ENCODE assay signal across 8 cellular contexts in the genomic region with DNA sequence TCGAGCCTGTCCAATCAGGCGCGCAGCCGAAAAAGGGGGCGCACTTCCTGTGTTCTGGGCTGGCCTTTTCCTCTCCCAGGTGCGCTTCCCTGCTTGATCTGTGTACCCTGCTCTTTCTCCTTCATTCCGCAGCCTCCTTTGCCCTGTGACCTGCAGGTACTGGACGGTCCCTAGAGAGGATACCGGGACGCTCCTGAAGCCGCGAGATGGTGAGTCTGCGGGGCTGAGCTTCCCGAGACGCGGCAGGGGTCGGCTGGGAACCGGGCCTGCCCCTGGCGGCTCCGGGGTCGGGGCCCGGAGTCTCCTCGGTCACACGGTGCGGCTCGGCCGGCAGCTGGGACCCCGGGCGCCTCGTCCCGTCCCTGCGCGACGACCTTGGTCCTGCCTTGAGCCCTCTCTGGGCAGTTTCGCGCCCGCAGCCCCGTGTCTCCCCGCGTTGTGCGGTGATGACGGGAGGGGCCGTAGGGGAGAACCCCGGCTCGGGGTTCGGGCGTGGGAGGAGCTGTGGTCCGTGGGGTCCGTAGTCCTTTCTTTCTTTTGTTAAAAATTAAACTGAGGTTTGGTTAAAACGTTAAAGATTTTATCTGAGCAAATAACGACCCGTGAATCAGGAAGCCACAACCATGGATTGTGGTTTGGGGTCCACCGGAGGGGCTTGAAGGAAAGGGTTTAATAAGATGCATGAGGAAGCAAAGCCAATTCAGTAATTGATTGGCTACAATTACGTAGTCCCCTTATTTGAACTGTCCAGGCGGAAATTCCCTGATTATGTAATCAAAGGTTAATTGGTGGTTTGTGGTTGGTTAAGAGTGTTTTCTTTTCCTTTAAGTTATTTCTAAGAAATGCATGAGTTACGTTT.
DNase-seq lines count a peak whose midpoint lies in the region; ATAC-seq, FAIRE-seq and TF ChIP-seq lines count a peak whose summit lies in the region.

No MANE protein-coding gene starts in this region.

- no peaks in the 10 kb centered on the region; the same call in 1 of the 3 replicates for H3K9me3 Mint-ChIP-seq in GM23338
- H3K9me3 Mint-ChIP-seq in activated CD4-positive, alpha-beta memory T cell treated with anti-CD3 and anti-CD28 coated beads, Interleukin-2, amount 10 ng/mL, durations not matched to agents 7 days and 5 days = peaks cover 4% of the 10 kb centered on the region

- TF ChIP-seq POLR2A in GM12892 (IDR thresholded peaks at IDR 0.05; ENCODE audit: low read depth, low read length) = peak; percentile 55; the same call in 1 of the 2 replicates

- no peaks in the 10 kb centered on the region for H3F3A ChIP-seq in GM23338 (replicated peaks; ENCODE audit: low read depth)

- peaks cover 31% of the 10 kb centered on the region for H3K36me3 Mint-ChIP-seq in GM23338 (ENCODE audit: low read depth)
- H3K36me3 Mint-ChIP-seq in activated CD4-positive, alpha-beta memory T cell treated with anti-CD3 and anti-CD28 coated beads, Interleukin-2, amount 10 ng/mL, durations not matched to agents 7 days and 5 days (ENCODE audit: low read depth) = peaks cover 38% of the 10 kb centered on the region

- peaks cover 7% of the 10 kb centered on the region; the same call in 2 of the 3 replicates for H3K4me1 Mint-ChIP-seq in GM23338
- peaks cover 31% of the 10 kb centered on the region for H3K4me1 Mint-ChIP-seq in activated CD4-positive, alpha-beta memory T cell treated with anti-CD3 and anti-CD28 coated beads, Interleukin-2, amount 10 ng/mL, durations not matched to agents 7 days and 5 days

- no peaks in the 10 kb centered on the region for H3K27me3 ChIP-seq in GM23338 (ENCODE audit: insufficient read depth)

- H3K79me2 ChIP-seq in GM23338 (replicated peaks; ENCODE audit: insufficient read depth) = peaks cover 16% of the 10 kb centered on the region

- CTCF ChIA-PET in activated CD4-positive, alpha-beta memory T cell treated with anti-CD3 and anti-CD28 coated beads, Interleukin-2, amount 10 ng/mL, durations not matched to agents 7 days and 5 days (lab: Charles Lee) = interaction anchor here (2.0 kb wide), 1 partner anchor 12 kb away, joined by 8 read pairs; a partner anchor contains a TSS

- peak overlapping the region; percentile 86 for H3K4me3 ChIP-seq in GM23338

- H4K20me1 ChIP-seq in GM23338 (replicated peaks; ENCODE audit: insufficient read depth) = 0 out of 2 replicates have a peak, but pooled peaks cover 3% of the 10 kb centered on the region

- H3K36me3 ChIP-seq in GM23338 (ENCODE audit: insufficient read depth) = no peaks in the 10 kb centered on the region

- H3K27ac ChIP-seq in GM23338 (ENCODE audit: low read depth) = no peak overlapping the region

- no peak overlapping the region for H3K27ac Mint-ChIP-seq in GM23338
- H3K27ac Mint-ChIP-seq in activated CD4-positive, alpha-beta memory T cell treated with anti-CD3 and anti-CD28 coated beads, Interleukin-2, amount 10 ng/mL, durations not matched to agents 7 days and 5 days = peak overlapping the region; percentile 73

- H2AFZ ChIP-seq in GM23338 = peak overlapping the region; percentile 40

- POLR2A ChIA-PET in activated CD4-positive, alpha-beta memory T cell treated with anti-CD3 and anti-CD28 coated beads, Interleukin-2, amount 10 ng/mL, durations not matched to agents 7 days and 5 days (lab: Charles Lee) = interaction anchor here (0.6 to 11.1 kb wide), 6 partner anchors 10 to 242 kb away, joined by 3 to 138 read pairs (median 8); a partner anchor contains a TSS

- H3K4me2 ChIP-seq in GM23338 = peak overlapping the region; percentile 98

- TF ChIP-seq CTCF in GM23338 (conservative IDR thresholded peaks at IDR 0.05; ENCODE audit: low read depth in 2 of 2) = no peak; a peak in 1 of 4 replicates

- peaks cover 3% of the 10 kb centered on the region; the same call in 1 of the 2 replicates for H3K4me1 ChIP-seq in GM23338 (ENCODE audit: insufficient read depth)

- ATAC-seq in GM23338 = peak; percentile 66

- H3K27me3 Mint-ChIP-seq in GM23338 (ENCODE audit: insufficient read depth, low read depth, poor library complexity) = peaks cover 4% of the 10 kb centered on the region
- peaks cover 2% of the 10 kb centered on the region for H3K27me3 Mint-ChIP-seq in activated CD4-positive, alpha-beta memory T cell treated with anti-CD3 and anti-CD28 coated beads, Interleukin-2, amount 10 ng/mL, durations not matched to agents 7 days and 5 days

- peak; percentile 93 for FAIRE-seq in GM12892 (lab: Jason Lieb, UNC)

- DNase-seq in GM12892 (ENCODE audit: insufficient read length) = peak; percentile 41
- DNase-seq in GM23338 (ENCODE audit: low spot score) = peak; percentile 97
- DNase-seq in M059J (ENCODE audit: low read depth) = peak; percentile 57
- peak; percentile 77 for DNase-seq in activated CD4-positive, alpha-beta memory T cell treated with anti-CD3 and anti-CD28 coated beads, Interleukin-2, amount 10 ng/mL, durations not matched to agents 7 days and 5 days
- DNase-seq in effector CD8-positive, alpha-beta T cell (lab: John Stamatoyannopoulos, UW) = peak; percentile 84
- peak; percentile 54 for DNase-seq in middle frontal gyrus (ENCODE audit: extremely low spot score, low spot score)
- peak; percentile 72 to 85 for DNase-seq in stimulated activated CD8-positive, alpha-beta memory T cell treated with anti-CD3 and anti-CD28 coated beads, Interleukin-2, amount 100 ng/mL, for 48 hours (ENCODE audit: low read depth in 2 of 2)
- DNase-seq in NCI-H345 treated with DMSO at 0.1 percent for 48 hours (lab: John Stamatoyannopoulos, UW; ENCODE audit: unreplicated experiment) = no peak

- H3K9me2 ChIP-seq in GM23338 (ENCODE audit: insufficient read depth) = no peaks in the 10 kb centered on the region

- H3K4me3 Mint-ChIP-seq in GM23338 = peak overlapping the region; percentile 88
- H3K4me3 Mint-ChIP-seq in activated CD4-positive, alpha-beta memory T cell treated with anti-CD3 and anti-CD28 coated beads, Interleukin-2, amount 10 ng/mL, durations not matched to agents 7 days and 5 days = peak overlapping the region; percentile 76

TF ChIP-seq in GM23338, 12 proteins besides CTCF, POLR2A, EP300 and RAD21 (continues in another document):
- TF ChIP-seq POLR2AphosphoS5 (IDR thresholded peaks at IDR 0.05; ENCODE audit: low read depth) (peak; percentile 76), EZH2 (IDR thresholded peaks at IDR 0.05; ENCODE audit: low read depth, unreplicated experiment) (no peak)
- TF ChIP-seq, protein P1, sequence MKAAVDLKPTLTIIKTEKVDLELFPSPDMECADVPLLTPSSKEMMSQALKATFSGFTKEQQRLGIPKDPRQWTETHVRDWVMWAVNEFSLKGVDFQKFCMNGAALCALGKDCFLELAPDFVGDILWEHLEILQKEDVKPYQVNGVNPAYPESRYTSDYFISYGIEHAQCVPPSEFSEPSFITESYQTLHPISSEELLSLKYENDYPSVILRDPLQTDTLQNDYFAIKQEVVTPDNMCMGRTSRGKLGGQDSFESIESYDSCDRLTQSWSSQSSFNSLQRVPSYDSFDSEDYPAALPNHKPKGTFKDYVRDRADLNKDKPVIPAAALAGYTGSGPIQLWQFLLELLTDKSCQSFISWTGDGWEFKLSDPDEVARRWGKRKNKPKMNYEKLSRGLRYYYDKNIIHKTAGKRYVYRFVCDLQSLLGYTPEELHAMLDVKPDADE (IDR thresholded peaks at IDR 0.05) = no peak
